ENCODE assay signal across 30 cellular contexts in genomic region chr19:729564-730381, GRCh38. TPM values are rescaled to one million over a fixed set of nuclear protein-coding genes. Genes with fewer than 3 reads are reported as not detected.
"Had no signal": no experiment of that assay in that cellular context is flagged by ENCODE, and none has a peak within 500 bp of the region (broad histone marks: within the 10 kb centered on the region; RNA-seq: fewer than 3 reads in every experiment).

No MANE protein-coding gene starts in this region.

- H3K4me1 ChIP-seq: foreskin keratinocyte, parathyroid adenoma, psoas muscle, sigmoid colon, tibial artery, upper lobe of right lung had no signal

- H3K9me3 ChIP-seq: esophagus muscularis mucosa, heart left ventricle, lower lobe of right lung, psoas muscle, sigmoid colon, suprapubic skin, tibial artery, upper lobe of right lung had no signal

- H3K27ac Mint-ChIP-seq: activated naive CD4-positive, alpha-beta T cell treated with anti-CD3 and anti-CD28 coated beads, Interleukin-2, amount 10 ng/mL, durations not matched to agents 7 days and 5 days; dendritic cell treated with granulocyte-macrophage colony-stimulating factor and Interleukin-4, amounts not matched to agents 40 ng/mL and 50 ng/mL, for 4 days; endodermal cell; immature natural killer cell; T-helper 2 cell treated with Interferon-gamma antibody and Interleukin-4, amounts not matched to agents 5 μg/mL and 100 μg/mL, for 36 hours had no signal

- H3K27ac ChIP-seq: esophagus muscularis mucosa, foreskin keratinocyte, lower lobe of right lung, parathyroid adenoma, sigmoid colon, suprapubic skin, tibial artery had no signal

- ATAC-seq: foreskin keratinocyte; heart left ventricle; lower lobe of right lung; naive thymus-derived CD8-positive, alpha-beta T cell; psoas muscle; upper lobe of right lung had no signal

- H3K4me3 ChIP-seq: esophagus muscularis mucosa, heart left ventricle, lower lobe of right lung, psoas muscle, sigmoid colon, suprapubic skin, tibial artery, upper lobe of right lung had no signal

- FAIRE-seq: kidney, small intestine had no signal

- H3K27me3 ChIP-seq: esophagus muscularis mucosa, foreskin keratinocyte, heart left ventricle, sigmoid colon, suprapubic skin, upper lobe of right lung had no signal

- H3K4me1 Mint-ChIP-seq: endodermal cell had no signal

- H3K9ac ChIP-seq: parathyroid adenoma had no signal

- H3K36me3 ChIP-seq: upper lobe of right lung had no signal

- DNase-seq: activated CD4-positive, alpha-beta T cell treated with anti-CD3 and anti-CD28 coated beads for 4 hours; activated CD4-positive, alpha-beta T cell treated with anti-CD3 and anti-CD28 coated beads, Interleukin-2, amount 50 U/mL, for 4 hours; activated effector memory CD4-positive, alpha-beta T cell treated with anti-CD3 and anti-CD28 coated beads, Interleukin-2, amount 50 U/mL, for 16 hours; activated naive CD4-positive, alpha-beta T cell treated with anti-CD3 and anti-CD28 coated beads, Interleukin-2, amount 10 ng/mL, durations not matched to agents 7 days and 5 days; activated T-cell treated with anti-CD3 and anti-CD28 coated beads for 4 hours; amniotic stem cell; caudate nucleus; endodermal cell; foreskin keratinocyte; heart left ventricle; hypothalamus; immature natural killer cell; kidney; lower lobe of right lung; mesenchymal stem cell; naive thymus-derived CD8-positive, alpha-beta T cell; occipital lobe; psoas muscle; sigmoid colon; small intestine; stimulated activated CD4-positive, alpha-beta T cell treated with anti-CD3 and anti-CD28 coated beads, Interleukin-2, amount 100 ng/mL, for 24 hours; stimulated activated naive CD4-positive, alpha-beta T cell; tibial artery; upper lobe of right lung had no signal

- H3K79me2 ChIP-seq: parathyroid adenoma had no signal

- H2AFZ ChIP-seq: parathyroid adenoma had no signal

- H3K9me3 Mint-ChIP-seq: activated naive CD4-positive, alpha-beta T cell treated with anti-CD3 and anti-CD28 coated beads, Interleukin-2, amount 10 ng/mL, durations not matched to agents 7 days and 5 days; dendritic cell treated with granulocyte-macrophage colony-stimulating factor and Interleukin-4, amounts not matched to agents 40 ng/mL and 50 ng/mL, for 4 days; endodermal cell; immature natural killer cell; neural crest cell; T-helper 2 cell treated with Interferon-gamma antibody and Interleukin-4, amounts not matched to agents 5 μg/mL and 100 μg/mL, for 36 hours had no signal

- H3K4me3 Mint-ChIP-seq: activated naive CD4-positive, alpha-beta T cell treated with anti-CD3 and anti-CD28 coated beads, Interleukin-2, amount 10 ng/mL, durations not matched to agents 7 days and 5 days; dendritic cell treated with granulocyte-macrophage colony-stimulating factor and Interleukin-4, amounts not matched to agents 40 ng/mL and 50 ng/mL, for 4 days; endodermal cell; immature natural killer cell; naive thymus-derived CD8-positive, alpha-beta T cell; neural crest cell; T-helper 2 cell treated with Interferon-gamma antibody and Interleukin-4, amounts not matched to agents 5 μg/mL and 100 μg/mL, for 36 hours had no signal

- H3K36me3 Mint-ChIP-seq: activated naive CD4-positive, alpha-beta T cell treated with anti-CD3 and anti-CD28 coated beads, Interleukin-2, amount 10 ng/mL, durations not matched to agents 7 days and 5 days; immature natural killer cell; naive thymus-derived CD8-positive, alpha-beta T cell had no signal

RNA-seq across cellular contexts. Expression of gene PALM, which starts 21.0 kb away (rescaled TPM):
- total RNA-seq: naive thymus-derived CD8-positive, alpha-beta T cell had no signal
- polyA plus RNA-seq: immature natural killer cell; naive thymus-derived CD8-positive, alpha-beta T cell had no signal

RNA-seq across cellular contexts. Expression of gene MISP, which starts 21.1 kb away (rescaled TPM):
- total RNA-seq: naive thymus-derived CD8-positive, alpha-beta T cell; neural crest cell; occipital lobe had no signal
- polyA plus RNA-seq: immature natural killer cell; naive thymus-derived CD8-positive, alpha-beta T cell had no signal

RNA-seq across cellular contexts. Expression of gene PRSS57, which starts 34.5 kb away (rescaled TPM):
- total RNA-seq: endodermal cell; foreskin keratinocyte; heart left ventricle; kidney; lower lobe of right lung; naive thymus-derived CD8-positive, alpha-beta T cell; neural crest cell; occipital lobe; sigmoid colon; suprapubic skin; upper lobe of right lung had no signal
- polyA plus RNA-seq: foreskin keratinocyte, heart left ventricle, small intestine had no signal
